8 cellular contexts compared by ENCODE assay signal in genomic region chrX:49053223-49054072, GRCh38. TPM values are rescaled to one million over a fixed set of nuclear protein-coding genes. Genes with fewer than 3 reads are reported as not detected.
DNase-seq lines count a peak whose midpoint lies in the region; ATAC-seq and TF ChIP-seq lines count a peak whose summit lies in the region.

No MANE protein-coding gene starts in this region.

- peak in 1 of 4 donors; percentile 30 for TF ChIP-seq POLR2A in esophagus squamous epithelium (IDR thresholded peaks at IDR 0.05)

- H3K27me3 Mint-ChIP-seq in activated T-cell treated with anti-CD3 and anti-CD28 coated beads, Interleukin-2, amount 50 U/mL, for 24 hours, result peaks cover 40% of the 10 kb centered on the region
- H3K27me3 Mint-ChIP-seq in nephron (ENCODE audit: low read depth), result no peaks in the 10 kb centered on the region

- no peaks in the 10 kb centered on the region for H3K9me3 Mint-ChIP-seq in activated T-cell treated with anti-CD3 and anti-CD28 coated beads, Interleukin-2, amount 50 U/mL, for 24 hours
- peaks cover 29% of the 10 kb centered on the region for H3K9me3 Mint-ChIP-seq in nephron

- H4K20me1 ChIP-seq in BLaER1, result peaks cover 9% of the 10 kb centered on the region; the same call in 1 of the 2 replicates

- intact Hi-C loops in esophagus squamous epithelium (cut with DNase I), result no loop called here

- H3K4me2 ChIP-seq in BLaER1, result peak overlapping the region; percentile 79

- peak overlapping the region; percentile 74 for H3K4me3 Mint-ChIP-seq in activated T-cell treated with anti-CD3 and anti-CD28 coated beads, Interleukin-2, amount 50 U/mL, for 24 hours
- H3K4me3 Mint-ChIP-seq in nephron, result peak overlapping the region; percentile 90 to 91 (median 90)

- peak overlapping the region; percentile 80 for H3K9ac ChIP-seq in BLaER1
- peak overlapping the region; percentile 47 to 66 for H3K9ac ChIP-seq in stomach smooth muscle (ENCODE audit: low read length in 2 of 2)

- H3K36me3 ChIP-seq in BLaER1 (no peaks in the 10 kb centered on the region), esophagus squamous epithelium (no peaks in the 10 kb centered on the region), stomach smooth muscle (ENCODE audit: control insufficient read depth in 2 of 2, insufficient read depth in 2 of 2, low read length in 2 of 2) (no peaks in the 10 kb centered on the region)

- DNase-seq in NCI-H69 (lab: John Stamatoyannopoulos, UW), result peak; percentile 87
- peak; percentile 72 for DNase-seq in activated T-cell treated with anti-CD3 and anti-CD28 coated beads, Interleukin-2, amount 50 U/mL, for 24 hours
- no peak for DNase-seq in esophagus squamous epithelium (lab: John Stamatoyannopoulos, UW)
- DNase-seq in UCSD-AML1 (lab: John Stamatoyannopoulos, UW; ENCODE audit: unreplicated experiment), result no peak

- peak overlapping the region; percentile 81 for H3K27ac Mint-ChIP-seq in activated T-cell treated with anti-CD3 and anti-CD28 coated beads, Interleukin-2, amount 50 U/mL, for 24 hours
- peak overlapping the region; percentile 41 to 87 (median 79) for H3K27ac Mint-ChIP-seq in nephron

- WGBS in esophagus squamous epithelium, 2 donors, result 0 to 46% methylated on average over 1 to 22 of the region's 79 CpGs

- peaks cover 66% of the 10 kb centered on the region for H3K27me3 ChIP-seq in BLaER1
- no peaks in the 10 kb centered on the region for H3K27me3 ChIP-seq in esophagus squamous epithelium
- peaks cover 0 to 4% of the 10 kb centered on the region in 2 donors for H3K27me3 ChIP-seq in stomach smooth muscle (ENCODE audit: control insufficient read depth in 1 of 2, insufficient read depth in 2 of 2, low read length in 2 of 2)

- H3K36me3 Mint-ChIP-seq in activated T-cell treated with anti-CD3 and anti-CD28 coated beads, Interleukin-2, amount 50 U/mL, for 24 hours (ENCODE audit: low read depth), result no peaks in the 10 kb centered on the region
- peaks cover 13% of the 10 kb centered on the region for H3K36me3 Mint-ChIP-seq in nephron (ENCODE audit: low read depth)

- H3K9me3 ChIP-seq in BLaER1, result no peaks in the 10 kb centered on the region
- H3K9me3 ChIP-seq in esophagus squamous epithelium, result no peaks in the 10 kb centered on the region
- H3K9me3 ChIP-seq in stomach smooth muscle (ENCODE audit: control insufficient read depth in 2 of 2, low read length in 2 of 2), result no peaks in the 10 kb centered on the region

- peak overlapping the region; percentile 75 for H3K4me3 ChIP-seq in BLaER1
- peak overlapping the region; percentile 56 to 71 (median 61) for H3K4me3 ChIP-seq in esophagus squamous epithelium
- peak overlapping the region; percentile 59 to 66 for H3K4me3 ChIP-seq in stomach smooth muscle (ENCODE audit: low read length in 2 of 2)

- peak overlapping the region; percentile 72 for H3K27ac ChIP-seq in BLaER1
- peak overlapping the region; percentile 84 to 91 (median 86) for H3K27ac ChIP-seq in esophagus squamous epithelium
- peak overlapping the region; percentile 71 for H3K27ac ChIP-seq in stomach smooth muscle (ENCODE audit: low read length)

- no peak for TF ChIP-seq CTCF in esophagus squamous epithelium (IDR thresholded peaks at IDR 0.05)
- TF ChIP-seq CTCF in nephron (IDR thresholded peaks at IDR 0.05; ENCODE audit: unreplicated experiment in 3 of 3), result no peak

- peaks cover 31% of the 10 kb centered on the region for H3K4me1 Mint-ChIP-seq in activated T-cell treated with anti-CD3 and anti-CD28 coated beads, Interleukin-2, amount 50 U/mL, for 24 hours (ENCODE audit: low read depth)
- no peaks in the 10 kb centered on the region for H3K4me1 Mint-ChIP-seq in nephron

- ATAC-seq in GM21576 (IDR thresholded peaks at IDR 0.05; ENCODE audit: unreplicated experiment), result peak; percentile 47

- peaks cover 10% of the 10 kb centered on the region for H3K4me1 ChIP-seq in BLaER1
- peaks cover 0 to 12% (median 0%) of the 10 kb centered on the region in 3 donors for H3K4me1 ChIP-seq in esophagus squamous epithelium
- peaks cover 11% of the 10 kb centered on the region for H3K4me1 ChIP-seq in stomach smooth muscle (ENCODE audit: control insufficient read depth, insufficient read depth, low read length)

RNA-seq across cellular contexts. Expression of gene CCDC120, which starts 5.4 kb away (rescaled TPM):
- total RNA-seq in esophagus squamous epithelium, result 10 to 100 TPM; 11.7 to 40.3 (median 22.6) TPM

RNA-seq across cellular contexts. Expression of gene TFE3, which starts 10.3 kb away (rescaled TPM):
- total RNA-seq in esophagus squamous epithelium, result 10 to 100 TPM; 24.3 to 48.4 (median 43.1) TPM

RNA-seq across cellular contexts. Expression of gene PRAF2, which starts 20.4 kb away (rescaled TPM):
- total RNA-seq in esophagus squamous epithelium, result 1 to 10 TPM; 2.3 to 9.5 (median 5.9) TPM

RNA-seq across cellular contexts. Expression of gene WDR45, which starts 26.2 kb away (rescaled TPM):
- 10 to 100 TPM; 30.1 to 78.0 (median 37.0) TPM for total RNA-seq in esophagus squamous epithelium

RNA-seq across cellular contexts. Expression of gene GRIPAP1, which starts 51.4 kb away (rescaled TPM):
- 10 to 100 TPM; 15.4 to 28.4 (median 22.9) TPM for total RNA-seq in esophagus squamous epithelium

Comparison
In these comparisons a context has a peak if more than half of its experiments do, and no peak if none do; other contexts are left out.
1. DNase-seq: peak in NCI-H69 (single experiment) and activated T-cell treated with anti-CD3 and anti-CD28 coated beads, Interleukin-2, amount 50 U/mL, for 24 hours (single experiment); none in esophagus squamous epithelium (single experiment) and UCSD-AML1 (single experiment).
2. Peak in every context shown above with its lines, with median percentiles within 50 percentile points of each other: H3K27ac ChIP-seq and H3K4me3 ChIP-seq.